Comparison of ENCODE assay signal across 8 cellular contexts in genomic region chr13:113297370-113297871, GRCh38. TPM values are rescaled to one million over a fixed set of nuclear protein-coding genes. Genes with fewer than 3 reads are reported as not detected.
DNase-seq lines count a peak whose midpoint lies in the region; ATAC-seq and TF ChIP-seq lines count a peak whose summit lies in the region.

No MANE protein-coding gene starts in this region.

- H3K79me2 ChIP-seq in neural progenitor cell (ENCODE audit: low read depth) = peaks cover 51% of the 10 kb centered on the region

- POLR2A ChIA-PET in BJ (lab: Charles Lee) = no interaction called here
- POLR2A ChIA-PET in activated CD4-positive, alpha-beta T cell treated with anti-CD3 and anti-CD28 coated beads, Interleukin-2, amount 10 ng/mL, durations not matched to agents 7 days and 5 days (lab: Charles Lee) = interaction anchor here (0.6 kb wide), 1 partner anchor 55 kb away, joined by 4 read pairs; no protein-coding TSS in a partner anchor

- H3K9me3 ChIP-seq in neural progenitor cell (ENCODE audit: low read depth) (no peaks in the 10 kb centered on the region), thoracic aorta (no peaks in the 10 kb centered on the region)

- peaks cover 10% of the 10 kb centered on the region for H3K36me3 Mint-ChIP-seq in activated CD4-positive, alpha-beta T cell treated with anti-CD3 and anti-CD28 coated beads, Interleukin-2, amount 10 ng/mL, durations not matched to agents 7 days and 5 days (ENCODE audit: low read depth)
- peaks cover 2% of the 10 kb centered on the region for H3K36me3 Mint-ChIP-seq in neural progenitor cell

- H4K20me1 ChIP-seq in neural progenitor cell (ENCODE audit: low read depth) = no peaks in the 10 kb centered on the region

- no peak for DNase-seq in BJ (ENCODE audit: low read depth)
- peak; percentile 56 for DNase-seq in activated CD4-positive, alpha-beta T cell treated with anti-CD3 and anti-CD28 coated beads, Interleukin-2, amount 10 ng/mL, durations not matched to agents 7 days and 5 days
- peak; percentile 52 for DNase-seq in effector CD8-positive, alpha-beta T cell (lab: John Stamatoyannopoulos, UW)
- DNase-seq in neural progenitor cell (ENCODE audit: low spot score) = no peak
- no peak for DNase-seq in thoracic aorta (ENCODE audit: low spot score)
- DNase-seq in NCI-H2107 (lab: John Stamatoyannopoulos, UW) = no peak

- no peaks in the 10 kb centered on the region for H3K9me3 Mint-ChIP-seq in activated CD4-positive, alpha-beta T cell treated with anti-CD3 and anti-CD28 coated beads, Interleukin-2, amount 10 ng/mL, durations not matched to agents 7 days and 5 days
- H3K9me3 Mint-ChIP-seq in neural progenitor cell = peaks cover 8% of the 10 kb centered on the region

- H3K4me1 Mint-ChIP-seq in activated CD4-positive, alpha-beta T cell treated with anti-CD3 and anti-CD28 coated beads, Interleukin-2, amount 10 ng/mL, durations not matched to agents 7 days and 5 days = peaks cover 31% of the 10 kb centered on the region
- peaks cover 22% of the 10 kb centered on the region for H3K4me1 Mint-ChIP-seq in neural progenitor cell

- no peak overlapping the region for H3K27ac ChIP-seq in neural progenitor cell
- H3K27ac ChIP-seq in thoracic aorta = peak overlapping the region; percentile 75 to 78

- H2AFZ ChIP-seq in neural progenitor cell (replicated peaks) = no peak overlapping the region

- TF ChIP-seq CTCF in BJ (IDR thresholded peaks at IDR 0.05; ENCODE audit: insufficient read depth, low read depth, low read length) = no peak
- TF ChIP-seq CTCF in neural progenitor cell (IDR thresholded peaks at IDR 0.05) = no peak
- no peak for TF ChIP-seq CTCF in thoracic aorta (IDR thresholded peaks at IDR 0.05)

- ATAC-seq in GM19351 (IDR thresholded peaks at IDR 0.05; ENCODE audit: unreplicated experiment) = peak; percentile 30
- ATAC-seq in HG03460 (IDR thresholded peaks at IDR 0.05; ENCODE audit: unreplicated experiment) = peak; percentile 38
- ATAC-seq in thoracic aorta (ENCODE audit: insufficient number of reproducible peaks, low FRiP score, low read depth) = no peak

- peaks cover 23% of the 10 kb centered on the region for H3K27me3 Mint-ChIP-seq in activated CD4-positive, alpha-beta T cell treated with anti-CD3 and anti-CD28 coated beads, Interleukin-2, amount 10 ng/mL, durations not matched to agents 7 days and 5 days
- H3K27me3 Mint-ChIP-seq in neural progenitor cell (ENCODE audit: insufficient read depth, low read depth) = peaks cover 19% of the 10 kb centered on the region

- H3K9ac ChIP-seq in neural progenitor cell = peak overlapping the region; percentile 88

- peaks cover 10% of the 10 kb centered on the region for H3K4me1 ChIP-seq in neural progenitor cell
- H3K4me1 ChIP-seq in thoracic aorta (ENCODE audit: control insufficient read depth in 1 of 2, low read depth in 2 of 2) = peaks cover 14 to 25% of the 10 kb centered on the region in 2 donors

- peak overlapping the region; percentile 83 for H3K4me2 ChIP-seq in neural progenitor cell

- peaks cover 11% of the 10 kb centered on the region for H3F3A ChIP-seq in neural progenitor cell (ENCODE audit: low read depth)

- H3K27ac Mint-ChIP-seq in activated CD4-positive, alpha-beta T cell treated with anti-CD3 and anti-CD28 coated beads, Interleukin-2, amount 10 ng/mL, durations not matched to agents 7 days and 5 days = peak overlapping the region; percentile 97
- peak overlapping the region; percentile 92 for H3K27ac Mint-ChIP-seq in neural progenitor cell

- H3K4me3 Mint-ChIP-seq in activated CD4-positive, alpha-beta T cell treated with anti-CD3 and anti-CD28 coated beads, Interleukin-2, amount 10 ng/mL, durations not matched to agents 7 days and 5 days = peak overlapping the region; percentile 96
- H3K4me3 Mint-ChIP-seq in neural progenitor cell = peak overlapping the region; percentile 95

- no peaks in the 10 kb centered on the region for H3K36me3 ChIP-seq in BJ (ENCODE audit: control insufficient read depth, insufficient read depth, low read length)
- H3K36me3 ChIP-seq in neural progenitor cell = no peaks in the 10 kb centered on the region
- no peaks in the 10 kb centered on the region for H3K36me3 ChIP-seq in thoracic aorta

- H3K27me3 ChIP-seq in BJ (ENCODE audit: control insufficient read depth, insufficient read depth, low read length) (0 out of 2 replicates have a peak, but pooled peaks cover 2% of the 10 kb centered on the region), neural progenitor cell (peaks cover 8% of the 10 kb centered on the region), thoracic aorta (replicated peaks; ENCODE audit: insufficient read depth) (no peaks in the 10 kb centered on the region)

- H3K4me3 ChIP-seq in BJ (ENCODE audit: low read depth, low read length) (peak overlapping the region; percentile 65), neural progenitor cell (peak overlapping the region; percentile 67), thoracic aorta (peak overlapping the region; percentile 86)

- CTCF ChIA-PET in BJ (lab: Yijun Ruan, JAX) = interaction anchor here (0.7 to 1.2 kb wide), 2 partner anchors 85 to 96 kb away, joined by 3 to 4 read pairs; no protein-coding TSS in a partner anchor
- CTCF ChIA-PET in activated CD4-positive, alpha-beta T cell treated with anti-CD3 and anti-CD28 coated beads, Interleukin-2, amount 10 ng/mL, durations not matched to agents 7 days and 5 days (lab: Charles Lee) = interaction anchor here (0.8 kb wide), 1 partner anchor 354 kb away, joined by 3 read pairs; no protein-coding TSS in a partner anchor

RNA-seq across cellular contexts. Expression of gene LAMP1, which starts 0.4 kb away (rescaled TPM):
- 237 and 274 TPM in 2 replicates for polyA plus RNA-seq in BJ (2011; rRNA removed)
- 73.6 and 74.5 TPM in 2 replicates for polyA minus RNA-seq in BJ (2011; rRNA and poly(A)+ RNA removed)
- total RNA-seq in activated CD4-positive, alpha-beta T cell treated with anti-CD3 and anti-CD28 coated beads, Interleukin-2, amount 10 ng/mL, durations not matched to agents 7 days and 5 days = 10 to 100 TPM; 84.1 to 91.6 TPM
- total RNA-seq in neural progenitor cell (ENCODE audit: low replicate concordance) = 49.7 and 64.6 TPM in 2 replicates
- 100 to 1,000 TPM; 145 to 210 TPM for total RNA-seq in thoracic aorta

Comparison
In these comparisons a context has a peak if more than half of its experiments do, and no peak if none do; other contexts are left out.
1. DNase-seq: peak in activated CD4-positive, alpha-beta T cell treated with anti-CD3 and anti-CD28 coated beads, Interleukin-2, amount 10 ng/mL, durations not matched to agents 7 days and 5 days (single experiment) and effector CD8-positive, alpha-beta T cell (single experiment); none in BJ (single experiment), neural progenitor cell (single experiment), thoracic aorta (single experiment) and NCI-H2107 (single experiment).
2. Peak in every context shown above with its lines, with median percentiles within 50 percentile points of each other: H3K4me3 ChIP-seq.